In genomic region chr2:85785027-85785822, GRCh38 we compare ENCODE assay signal across 8 cellular contexts. TPM values are rescaled to one million over a fixed set of nuclear protein-coding genes. Genes with fewer than 3 reads are reported as not detected.
A peak's percentile ranks its signal among the peaks of the same experiment; 100 is the strongest.
DNase-seq lines count a peak whose midpoint lies in the region; ATAC-seq, FAIRE-seq and TF ChIP-seq lines count a peak whose summit lies in the region.

No MANE protein-coding gene starts in this region.

- peaks cover 21% of the 10 kb centered on the region for H4K20me1 ChIP-seq in astrocyte (ENCODE audit: insufficient read depth, low read length)

- peak; percentile 47 to 52 for ATAC-seq in activated T-cell treated with anti-CD3 and anti-CD28 coated beads, Interleukin-2, amount 50 U/mL, for 72 hours (replicated peaks in 1 of 2)
- ATAC-seq in lower lobe of right lung (peak; percentile 54 to 69), HG03378 (IDR thresholded peaks at IDR 0.05; ENCODE audit: unreplicated experiment) (no peak), HG02759 (IDR thresholded peaks at IDR 0.05; ENCODE audit: unreplicated experiment) (no peak), esophagus mucosa (no peak)

- peaks cover 7% of the 10 kb centered on the region for H3K4me1 Mint-ChIP-seq in activated T-cell treated with anti-CD3 and anti-CD28 coated beads, Interleukin-2, amount 50 U/mL, for 72 hours (ENCODE audit: low read depth)
- H3K4me1 Mint-ChIP-seq in astrocyte (ENCODE audit: low read depth, unreplicated experiment): peaks cover 5% of the 10 kb centered on the region

- peak in 1 of 2 donors; percentile 6 for DNase-seq in activated T-cell treated with anti-CD3 and anti-CD28 coated beads, Interleukin-2, amount 50 U/mL, for 72 hours
- DNase-seq in activated T-cell treated with anti-CD3 and anti-CD28 coated beads, Interleukin-2, amount 50 U/mL, for 48 hours: no peak
- DNase-seq in astrocyte (ENCODE audit: low read depth) (peak; percentile 97), lower lobe of right lung (peak; percentile 68)

- intact Hi-C loops in lower lobe of right lung (cut with DNase I): no loop called here

- peaks cover 13% of the 10 kb centered on the region for H3K27me3 Mint-ChIP-seq in activated T-cell treated with anti-CD3 and anti-CD28 coated beads, Interleukin-2, amount 50 U/mL, for 72 hours (ENCODE audit: low read depth)
- peaks cover 50% of the 10 kb centered on the region for H3K27me3 Mint-ChIP-seq in astrocyte (ENCODE audit: low read depth, unreplicated experiment)

- peaks cover 17% of the 10 kb centered on the region for H3K4me1 ChIP-seq in astrocyte (ENCODE audit: insufficient read depth, low read length)
- H3K4me1 ChIP-seq in lower lobe of right lung: peaks cover 24% of the 10 kb centered on the region
- no peaks in the 10 kb centered on the region for H3K4me1 ChIP-seq in urinary bladder (ENCODE audit: insufficient read depth)

- peak overlapping the region; percentile 4 for H3K4me3 ChIP-seq in astrocyte (ENCODE audit: insufficient read depth, low read depth, low read length)
- H3K4me3 ChIP-seq in lower lobe of right lung: no peak overlapping the region
- no peak overlapping the region for H3K4me3 ChIP-seq in urinary bladder (ENCODE audit: low read depth, low read length)

- peak overlapping the region; percentile 24 for H3K27ac ChIP-seq in astrocyte (ENCODE audit: low read depth, low read length)
- H3K27ac ChIP-seq in lower lobe of right lung: no peak overlapping the region
- peak overlapping the region; percentile 47 for H3K27ac ChIP-seq in urinary bladder (ENCODE audit: low read depth)

- no peaks in the 10 kb centered on the region for H3K36me3 ChIP-seq in astrocyte (ENCODE audit: insufficient read depth, low read length)
- H3K36me3 ChIP-seq in lower lobe of right lung: peaks cover 64% of the 10 kb centered on the region
- H3K36me3 ChIP-seq in urinary bladder (ENCODE audit: insufficient read depth): no peaks in the 10 kb centered on the region

- TF ChIP-seq CTCF in astrocyte (IDR thresholded peaks at IDR 0.05; ENCODE audit: insufficient read depth, low read depth, low read length) (no peak), lower lobe of right lung (IDR thresholded peaks at IDR 0.05) (no peak)

- H3K9me3 ChIP-seq in astrocyte (ENCODE audit: insufficient read depth, low read depth, low read length): no peaks in the 10 kb centered on the region
- H3K9me3 ChIP-seq in lower lobe of right lung: no peaks in the 10 kb centered on the region

- no peaks in the 10 kb centered on the region for H3K9me3 Mint-ChIP-seq in activated T-cell treated with anti-CD3 and anti-CD28 coated beads, Interleukin-2, amount 50 U/mL, for 72 hours
- H3K9me3 Mint-ChIP-seq in astrocyte (ENCODE audit: unreplicated experiment): no peaks in the 10 kb centered on the region

- H3K27me3 ChIP-seq in astrocyte (ENCODE audit: insufficient read depth, low read length): no peaks in the 10 kb centered on the region
- no peaks in the 10 kb centered on the region for H3K27me3 ChIP-seq in lower lobe of right lung (ENCODE audit: low read depth)

- no peaks in the 10 kb centered on the region for H3K36me3 Mint-ChIP-seq in activated T-cell treated with anti-CD3 and anti-CD28 coated beads, Interleukin-2, amount 50 U/mL, for 72 hours (ENCODE audit: insufficient read depth in 2 of 2)
- no peaks in the 10 kb centered on the region for H3K36me3 Mint-ChIP-seq in astrocyte (ENCODE audit: low read depth, unreplicated experiment)

- no peak for FAIRE-seq in astrocyte (lab: Jason Lieb, UNC)

- WGBS in urinary bladder: 37% methylated on average over 25 of the region's 25 CpGs

- peak overlapping the region; percentile 7 for H3K9ac ChIP-seq in astrocyte (ENCODE audit: low read length)

- no peak overlapping the region for H3K27ac Mint-ChIP-seq in activated T-cell treated with anti-CD3 and anti-CD28 coated beads, Interleukin-2, amount 50 U/mL, for 72 hours
- H3K27ac Mint-ChIP-seq in astrocyte (ENCODE audit: unreplicated experiment): no peak overlapping the region

- peak overlapping the region; percentile 61 for H3K4me2 ChIP-seq in astrocyte (ENCODE audit: low read length)

- H3K79me2 ChIP-seq in astrocyte (ENCODE audit: insufficient read depth, low read length): no peaks in the 10 kb centered on the region

- peak overlapping the region; percentile 50 for H2AFZ ChIP-seq in astrocyte (ENCODE audit: low read depth, low read length)

- H3K4me3 Mint-ChIP-seq in activated T-cell treated with anti-CD3 and anti-CD28 coated beads, Interleukin-2, amount 50 U/mL, for 72 hours: no peak overlapping the region
- no peak overlapping the region for H3K4me3 Mint-ChIP-seq in astrocyte (ENCODE audit: unreplicated experiment)

RNA-seq across cellular contexts. Expression of gene ATOH8, which starts 31.4 kb away (rescaled TPM):
- total RNA-seq in activated T-cell treated with anti-CD3 and anti-CD28 coated beads, Interleukin-2, amount 50 U/mL, for 72 hours: not detected
- total RNA-seq in astrocyte (1.2 and 1.9 TPM in 2 replicates), lower lobe of right lung (44.9 TPM), urinary bladder (18.3 TPM), esophagus mucosa (1.2 TPM)
- 49.2 TPM for polyA plus RNA-seq in urinary bladder

Comparison
In these comparisons a context has a peak if more than half of its experiments do, and no peak if none do; other contexts are left out.
1. ATAC-seq: peak in activated T-cell treated with anti-CD3 and anti-CD28 coated beads, Interleukin-2, amount 50 U/mL, for 72 hours (2 of 2) and lower lobe of right lung (2 of 2); none in HG03378 (single experiment), HG02759 (single experiment) and esophagus mucosa (single experiment).
2. DNase-seq: peak in astrocyte (single experiment) and lower lobe of right lung (single experiment); none in activated T-cell treated with anti-CD3 and anti-CD28 coated beads, Interleukin-2, amount 50 U/mL, for 48 hours (0 of 2).